Comparison of ENCODE assay signal across 20 cellular contexts in the genomic region with DNA sequence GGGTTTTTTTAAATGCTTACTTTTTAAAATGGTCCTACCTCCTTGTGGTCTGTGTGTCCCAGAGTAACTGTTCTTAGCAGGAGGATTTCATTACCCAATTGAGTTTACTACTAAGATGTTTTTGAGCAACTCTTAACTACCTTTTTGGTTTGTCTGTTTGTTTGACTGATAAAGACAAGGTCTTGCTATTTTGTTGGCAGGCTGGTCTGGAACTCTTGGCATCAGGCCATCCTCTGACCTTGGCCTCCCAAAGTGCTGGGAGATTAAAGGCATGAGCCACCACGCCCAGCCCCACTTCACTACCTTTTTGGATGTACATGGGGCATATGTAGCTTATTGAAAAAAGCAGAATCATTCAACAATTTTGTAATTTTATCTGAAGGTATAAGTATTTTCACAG. TPM values are rescaled to one million over a fixed set of nuclear protein-coding genes. Genes with fewer than 3 reads are reported as not detected.
DNase-seq lines count a peak whose midpoint lies in the region; ATAC-seq, FAIRE-seq and TF ChIP-seq lines count a peak whose summit lies in the region.
"Had no signal": no experiment of that assay in that cellular context is flagged by ENCODE, and none has a peak within 500 bp of the region (broad histone marks: within the 10 kb centered on the region; RNA-seq: fewer than 3 reads in every experiment).

No MANE protein-coding gene starts in this region.

- in situ Hi-C loops in G401 (cut with HindIII; ENCODE audit: low sequenced_read_pairs) (no loop called here), K562 (cut with MboI) (no loop called here)

- TF ChIP-seq CTCF in HEK293 (tag by site-specific recombination; IDR thresholded peaks at IDR 0.05) (no peak), K562 (IDR thresholded peaks at IDR 0.05 in 2 of 3, conservative IDR thresholded peaks at IDR 0.05 in 1 of 3; ENCODE audit: insufficient read depth in 2 of 3, low read depth in 1 of 3, low read length in 3 of 3) (no peak)

- no peak for TF ChIP-seq RAD21 in K562 (CRISPR knock-in tag; conservative IDR thresholded peaks at IDR 0.05 in 1 of 2, IDR thresholded peaks at IDR 0.05 in 1 of 2)

- 6% methylated on average over 1 of the region's 1 CpG for WGBS in K562 (ENCODE audit: insufficient coverage, low coverage, missing lambda C conversion rate)
- 57% methylated on average over 1 of the region's 1 CpG for WGBS in right cardiac atrium

- H3K9me1 ChIP-seq in K562 (ENCODE audit: control insufficient read depth, insufficient read depth, low read length), result no peaks in the 10 kb centered on the region

- peaks cover 12% of the 10 kb centered on the region for H3K4me1 ChIP-seq in HEK293 (ENCODE audit: control insufficient read depth, insufficient read depth, low read length)
- peaks cover 0 to 3% of the 10 kb centered on the region in 2 experiments; a peak in 1 of 5 replicates for H3K4me1 ChIP-seq in K562 (replicated peaks in 1 of 2; ENCODE audit: control insufficient read depth in 2 of 2, insufficient read depth in 2 of 2, low read length in 2 of 2)
- H3K4me1 ChIP-seq in right cardiac atrium (ENCODE audit: control insufficient read depth, insufficient read depth, low read length), result no peaks in the 10 kb centered on the region
- H3K4me1 ChIP-seq: foreskin keratinocyte, Peyer's patch, upper lobe of right lung had no signal

- POLR2A ChIA-PET in HEK293 (lab: Yijun Ruan, JAX) (interaction anchor here (1.0 kb wide), 1 partner anchor 51 kb away, joined by 4 read pairs; no protein-coding TSS in a partner anchor), K562 (lab: Yijun Ruan, JAX) (interaction anchor here (1.6 kb wide), 1 partner anchor 15 kb away, joined by 9 read pairs; a partner anchor contains a TSS)

- intact Hi-C loops in K562 (cut with micrococcal nuclease), result no loop called here
- intact Hi-C loops in right cardiac atrium (cut with DNase I), result no loop called here

- no peak overlapping the region for H3K4me3 ChIP-seq in HEK293 (ENCODE audit: low read depth, low read length)
- H3K4me3 ChIP-seq in K562, result no peak overlapping the region
- no peak overlapping the region for H3K4me3 ChIP-seq in right cardiac atrium (ENCODE audit: low read length)
- H3K4me3 ChIP-seq: cardiac muscle cell, Peyer's patch, upper lobe of right lung had no signal

- BruUV-seq in K562 (replicated peaks; lab: Mats Ljungman, UMichigan), result no TSS peak

- no peaks in the 10 kb centered on the region for H3K9me3 ChIP-seq in HEK293 (ENCODE audit: control insufficient read depth, insufficient read depth, low read depth, low read length)
- H3K9me3 ChIP-seq in K562 (replicated peaks; ENCODE audit: control insufficient read depth, insufficient read depth, low read depth, low read length), result peaks cover 5% of the 10 kb centered on the region; the same call in 1 of the 2 replicates
- H3K9me3 ChIP-seq in right cardiac atrium (ENCODE audit: control insufficient read depth, low read length), result no peaks in the 10 kb centered on the region
- H3K9me3 ChIP-seq: Peyer's patch, upper lobe of right lung had no signal

- no peak overlapping the region for H3K27ac ChIP-seq in HEK293 (ENCODE audit: extremely low read depth, low read depth, low read length)
- peak overlapping the region; percentile 55; the same call in 2 of the 3 replicates for H3K27ac ChIP-seq in K562 (ENCODE audit: extremely low read depth, low read depth, low read length)
- H3K27ac ChIP-seq in right cardiac atrium (ENCODE audit: low read length), result no peak overlapping the region
- H3K27ac ChIP-seq: cardiac muscle cell, foreskin keratinocyte, Peyer's patch, upper lobe of right lung had no signal

- peak; percentile 31; the same call in 1 of the 2 replicates for TF ChIP-seq EP300 in K562 (IDR thresholded peaks at IDR 0.05; ENCODE audit: low read length)

- no peak overlapping the region for H3K4me2 ChIP-seq in K562 (ENCODE audit: insufficient read depth, low read length)

- H3K36me3 ChIP-seq in HEK293 (ENCODE audit: control insufficient read depth in 2 of 2, insufficient read depth in 1 of 2, low read length in 2 of 2), result peaks cover 9 to 16% of the 10 kb centered on the region in 2 experiments
- peaks cover 28% of the 10 kb centered on the region for H3K36me3 ChIP-seq in K562 (ENCODE audit: control insufficient read depth, insufficient read depth, low read length)

- peak; percentile 20 for DNase-seq in G401 (ENCODE audit: low spot score)
- DNase-seq in K562 (ENCODE audit: extremely low read depth in 1 of 4, low spot score in 3 of 4), result peak in 2 of 4 experiments; percentile 54 to 88
- peak; percentile 23 to 74 (median 65) for DNase-seq in right cardiac atrium
- DNase-seq in pons (ENCODE audit: low spot score), result no peak
- no peak for DNase-seq in cerebellar nuclear complex (lab: John Stamatoyannopoulos, UW)
- no peak for DNase-seq in NCI-H524 treated with DMSO at 0.1 percent for 48 hours (lab: John Stamatoyannopoulos, UW)
- DNase-seq: activated CD4-positive, alpha-beta memory T cell treated with anti-CD3 and anti-CD28 coated beads for 36 hours; activated naive CD8-positive, alpha-beta T cell treated with anti-CD3 and anti-CD28 coated beads, Interleukin-2, amount 10 ng/mL, durations not matched to agents 7 days and 5 days; activated T-cell treated with anti-CD3 and anti-CD28 coated beads, Interleukin-2, amount 50 U/mL, for 24 hours; DMS53; foreskin keratinocyte; naive thymus-derived CD4-positive, alpha-beta T cell; NCI-H524; stimulated activated CD4-positive, alpha-beta T cell treated with anti-CD3 and anti-CD28 coated beads, Interleukin-12 subunit alpha, Interleukin-12 subunit beta, amount 100 ng/mL, for 4 hours; stimulated activated naive CD4-positive, alpha-beta T cell treated with Interleukin-2 at 50 U/mL for 16 hours; upper lobe of right lung had no signal

- CTCF ChIA-PET in HEK293 (lab: Yijun Ruan, JAX) (interaction anchor here (0.6 kb wide), 1 partner anchor 61 kb away, joined by 3 read pairs; no protein-coding TSS in a partner anchor), K562 (lab: Yijun Ruan, JAX; ENCODE audit: low intra/inter-chr PET ratio) (no interaction called here)

- no peak for TF ChIP-seq POLR2A in K562 (conservative IDR thresholded peaks at IDR 0.05)

- FAIRE-seq in K562 (lab: Jason Lieb, UNC), result peak; percentile 98

- H3K27me3 ChIP-seq in K562 (ENCODE audit: control insufficient read depth in 2 of 2, insufficient read depth in 2 of 2, low read length in 2 of 2) (no peaks in the 10 kb centered on the region), right cardiac atrium (ENCODE audit: control insufficient read depth, insufficient read depth) (no peaks in the 10 kb centered on the region)
- H3K27me3 ChIP-seq: cardiac muscle cell, foreskin keratinocyte, Peyer's patch, upper lobe of right lung had no signal

- ATAC-seq in K562 (peak; percentile 86), right cardiac atrium (peak in 1 of 2 donors; percentile 49), GM19395 (IDR thresholded peaks at IDR 0.05; ENCODE audit: unreplicated experiment) (no peak)
- ATAC-seq: foreskin keratinocyte; naive thymus-derived CD4-positive, alpha-beta T cell; upper lobe of right lung had no signal

- H3K79me2 ChIP-seq in K562 (ENCODE audit: control insufficient read depth, insufficient read depth, low read length), result peaks cover 47% of the 10 kb centered on the region

- H4K20me1 ChIP-seq in K562 (replicated peaks; ENCODE audit: control insufficient read depth, insufficient read depth, low read length), result no peaks in the 10 kb centered on the region

- no peak overlapping the region for H2AFZ ChIP-seq in K562 (ENCODE audit: low read depth, low read length)

- peak overlapping the region in 1 of 2 experiments; percentile 12; a peak in 1 of 4 replicates for H3K9ac ChIP-seq in K562 (ENCODE audit: insufficient read depth in 1 of 2, low read depth in 2 of 2, low read length in 2 of 2)

TF ChIP-seq in K562, 482 proteins besides CTCF, POLR2A, EP300 and RAD21 (continues in another document):
- TF ChIP-seq DNMT1 (IDR thresholded peaks at IDR 0.05) (no peak), TBP (optimal IDR thresholded peaks at IDR 0.05; ENCODE audit: low read depth, low read length) (peak; percentile 18), HNRNPLL (IDR thresholded peaks at IDR 0.05; ENCODE audit: low read depth, low read length, poor library complexity, severe bottlenecking) (no peak), CBX3 (IDR thresholded peaks at IDR 0.05; ENCODE audit: borderline replicate concordance in 1 of 2, low read length in 2 of 2) (no peak), TCF3 (CRISPR knock-in tag; IDR thresholded peaks at IDR 0.05) (no peak), FOS (IDR thresholded peaks at IDR 0.05; ENCODE audit: extremely low read depth, insufficient read length) (no peak)
- TF ChIP-seq, protein P1, sequence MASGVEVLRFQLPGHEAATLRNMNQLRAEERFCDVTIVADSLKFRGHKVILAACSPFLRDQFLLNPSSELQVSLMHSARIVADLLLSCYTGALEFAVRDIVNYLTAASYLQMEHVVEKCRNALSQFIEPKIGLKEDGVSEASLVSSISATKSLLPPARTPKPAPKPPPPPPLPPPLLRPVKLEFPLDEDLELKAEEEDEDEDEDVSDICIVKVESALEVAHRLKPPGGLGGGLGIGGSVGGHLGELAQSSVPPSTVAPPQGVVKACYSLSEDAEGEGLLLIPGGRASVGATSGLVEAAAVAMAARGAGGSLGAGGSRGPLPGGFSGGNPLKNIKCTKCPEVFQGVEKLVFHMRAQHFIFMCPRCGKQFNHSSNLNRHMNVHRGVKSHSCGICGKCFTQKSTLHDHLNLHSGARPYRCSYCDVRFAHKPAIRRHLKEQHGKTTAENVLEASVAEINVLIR (CRISPR knock-in tag; IDR thresholded peaks at IDR 0.05), result no peak

RNA-seq across cellular contexts. Expression of a gene that starts 14.9 kb away (rescaled TPM):
- 54.3 and 58.2 TPM in 2 replicates for total RNA-seq in G401 (2014; rRNA removed; shearing (Covaris generic))
- total RNA-seq in K562 (2011; cell fraction: chromatin; rRNA removed; ENCODE audit: low replicate concordance), result 6.0 and 15.2 TPM in 2 replicates
- 6.2 and 7.4 TPM in 2 replicates for total RNA-seq in K562 (2011; cell fraction: nucleolus; rRNA removed)
- total RNA-seq in K562 (2011; cell fraction: nucleoplasm; rRNA removed), result 6.9 and 9.1 TPM in 2 replicates
- total RNA-seq in K562 (2014; rRNA removed), result 55.1 and 58.0 TPM in 2 replicates
- total RNA-seq in K562 (2014; rRNA removed; fragmentation: Illumina TruSeq; extraction: Trizol), result 65.2 and 65.9 TPM in 2 replicates
- 62.6 and 65.6 TPM in 2 replicates for total RNA-seq in K562 (2015; rRNA removed; fragmentation: Illumina TruSeq; extraction: Trizol)
- total RNA-seq in K562 (2021), result 46.2 and 47.4 TPM in 2 replicates
- 39.1 and 50.8 TPM in 2 replicates for polyA plus RNA-seq in K562 (2011; rRNA removed)
- 21.8 and 29.5 TPM in 2 replicates for polyA plus RNA-seq in K562 (2011; cell fraction: cytosol; rRNA removed)
- 38.4 and 41.3 TPM in 2 replicates for polyA plus RNA-seq in K562 (2011; cell fraction: nucleus; rRNA removed)
- polyA plus RNA-seq in K562 (2012), result 42.0 and 51.5 TPM in 2 replicates
- polyA plus RNA-seq in K562 (2014; fragmentation: Illumina TruSeq; extraction: Trizol), result 65.4 and 81.8 TPM in 2 replicates
- polyA plus RNA-seq in K562 (2014; fragmentation: Nextera tagmentation; extraction: Ambion mirVana), result 100 to 1,000 TPM in 1 of 2 experiments, 10 to 100 TPM in 1; 95.9 to 143 TPM
- polyA plus RNA-seq in K562 (2014; rRNA removed), result 58.2 and 59.4 TPM in 2 replicates
- polyA minus RNA-seq in K562 (2011; rRNA and poly(A)+ RNA removed), result 56.3 and 62.7 TPM in 2 replicates
- 17.1 TPM in 2 replicates for polyA minus RNA-seq in K562 (2011; cell fraction: cytosol; rRNA and poly(A)+ RNA removed)
- 9.7 and 14.3 TPM in 2 replicates for polyA minus RNA-seq in K562 (2011; cell fraction: nucleus; rRNA and poly(A)+ RNA removed)
- total RNA-seq in right cardiac atrium, result 10 to 100 TPM; 35.8 to 59.2 (median 54.5) TPM
- polyA plus RNA-seq in right cardiac atrium, result 66.1 TPM

Comparison
In these comparisons a context has a peak if more than half of its experiments do, and no peak if none do; other contexts are left out.
1. DNase-seq: peak in G401 (single experiment) and right cardiac atrium (3 of 3); none in pons (single experiment), cerebellar nuclear complex (0 of 2) and NCI-H524 treated with DMSO at 0.1 percent for 48 hours (single experiment).